In genomic region chr12:52037248-52037861, GRCh38 we compare ENCODE assay signal across 1 cellular context.
TF ChIP-seq lines count a peak whose summit lies in the region.

No MANE protein-coding gene starts in this region.

TF ChIP-seq in K562, 482 proteins besides CTCF, POLR2A, EP300 and RAD21:
- TF ChIP-seq BCL6 (CRISPR knock-in tag; IDR thresholded peaks at IDR 0.05) (no peak), ARNT (IDR thresholded peaks at IDR 0.05) (no peak), ZBTB7A (IDR thresholded peaks at IDR 0.05; ENCODE audit: borderline replicate concordance, control insufficient read depth, low read depth, low read length) (peak; percentile 78), ATF3 (IDR thresholded peaks at IDR 0.05) (0 out of 2 replicates have a peak, but pooled peaks have one; percentile 15), ATF3 (CRISPR knock-in tag; conservative IDR thresholded peaks at IDR 0.05) (no peak), RBFOX2 (IDR thresholded peaks at IDR 0.05; ENCODE audit: low read depth, low read length) (peak; percentile 48; the same call in 1 of the 2 replicates), TSC22D4 (tag; IDR thresholded peaks at IDR 0.05) (no peak), VEZF1 (CRISPR knock-in tag; IDR thresholded peaks at IDR 0.05) (peak; percentile 13; the same call in 1 of the 2 replicates), ZNF780A (CRISPR knock-in tag; IDR thresholded peaks at IDR 0.05) (no peak), BRCA1 (IDR thresholded peaks at IDR 0.05) (no peak), BRCA1 (CRISPR knock-in tag; IDR thresholded peaks at IDR 0.05) (no peak), PHTF2 (CRISPR knock-in tag; IDR thresholded peaks at IDR 0.05) (no peak), ZNF717 (CRISPR knock-in tag; IDR thresholded peaks at IDR 0.05) (no peak), MAX (CRISPR knock-in tag; IDR thresholded peaks at IDR 0.05) (peak; percentile 36; the same call in 1 of the 2 replicates), RBM25 (IDR thresholded peaks at IDR 0.05; ENCODE audit: low read depth, low read length, severe bottlenecking) (no peak), ZNF24 (IDR thresholded peaks at IDR 0.05) (no peak), BRD4 (IDR thresholded peaks at IDR 0.05) (no peak), HDAC2 (IDR thresholded peaks at IDR 0.05) (no peak), SIN3B (IDR thresholded peaks at IDR 0.05; ENCODE audit: low read depth) (no peak), TAF1 (IDR thresholded peaks at IDR 0.05; ENCODE audit: control insufficient read depth, extremely low read depth, insufficient read depth, low read length, severe bottlenecking) (peak; percentile 15), HINFP (tag; conservative IDR thresholded peaks at IDR 0.05; ENCODE audit: low read depth) (no peak), E2F6 (IDR thresholded peaks at IDR 0.05; ENCODE audit: borderline replicate concordance in 1 of 2, extremely low read depth in 1 of 2, insufficient read depth in 1 of 2, insufficient read length in 1 of 2, low read depth in 1 of 2, low read length in 1 of 2, poor library complexity in 1 of 2, severe bottlenecking in 1 of 2) (peak in 1 of 2 experiments; percentile 85), CREB3L1 (IDR thresholded peaks at IDR 0.05; ENCODE audit: borderline replicate concordance, low read depth) (no peak), SUPT5H (IDR thresholded peaks at IDR 0.05) (no peak), POLR2G (IDR thresholded peaks at IDR 0.05; ENCODE audit: low read depth, low read length) (0 out of 2 replicates have a peak, but pooled peaks have one; percentile 31), DLX4 (CRISPR knock-in tag; IDR thresholded peaks at IDR 0.05) (no peak), CEBPG (CRISPR knock-in tag; IDR thresholded peaks at IDR 0.05) (0 out of 2 replicates have a peak, but pooled peaks have one; percentile 38), CEBPG (tag; conservative IDR thresholded peaks at IDR 0.05 in 1 of 2, IDR thresholded peaks at IDR 0.05 in 1 of 2) (no peak), ZBTB33 (CRISPR knock-in tag; IDR thresholded peaks at IDR 0.05) (no peak), NCOA4 (IDR thresholded peaks at IDR 0.05; ENCODE audit: partially characterized antibody) (no peak), FOXK1 (CRISPR knock-in tag; IDR thresholded peaks at IDR 0.05; ENCODE audit: borderline replicate concordance) (no peak), HDAC3 (IDR thresholded peaks at IDR 0.05; ENCODE audit: borderline replicate concordance, partially characterized antibody) (no peak), SP2 (IDR thresholded peaks at IDR 0.05; ENCODE audit: extremely low read depth, low read depth, low read length, poor library complexity, severe bottlenecking) (no peak), EGR1 (conservative IDR thresholded peaks at IDR 0.05) (peak; percentile 8; the same call in 1 of the 2 replicates), ILF3 (IDR thresholded peaks at IDR 0.05; ENCODE audit: borderline replicate concordance) (no peak), LEF1 (IDR thresholded peaks at IDR 0.05) (no peak), CTCFL (IDR thresholded peaks at IDR 0.05; ENCODE audit: borderline replicate concordance, insufficient read depth, low read depth, low read length, poor library complexity, severe bottlenecking) (peak; percentile 25), TFAM (CRISPR knock-in tag; conservative IDR thresholded peaks at IDR 0.05) (no peak), HMGXB4 (CRISPR knock-in tag; IDR thresholded peaks at IDR 0.05) (no peak), TAF7 (tag; IDR thresholded peaks at IDR 0.05) (no peak), NFRKB (IDR thresholded peaks at IDR 0.05; ENCODE audit: low read depth) (no peak), MNT (conservative IDR thresholded peaks at IDR 0.05) (no peak), GTF2F1 (IDR thresholded peaks at IDR 0.05; ENCODE audit: low read depth, low read length) (no peak)
